18 cellular contexts compared by ENCODE assay signal in the genomic region with DNA sequence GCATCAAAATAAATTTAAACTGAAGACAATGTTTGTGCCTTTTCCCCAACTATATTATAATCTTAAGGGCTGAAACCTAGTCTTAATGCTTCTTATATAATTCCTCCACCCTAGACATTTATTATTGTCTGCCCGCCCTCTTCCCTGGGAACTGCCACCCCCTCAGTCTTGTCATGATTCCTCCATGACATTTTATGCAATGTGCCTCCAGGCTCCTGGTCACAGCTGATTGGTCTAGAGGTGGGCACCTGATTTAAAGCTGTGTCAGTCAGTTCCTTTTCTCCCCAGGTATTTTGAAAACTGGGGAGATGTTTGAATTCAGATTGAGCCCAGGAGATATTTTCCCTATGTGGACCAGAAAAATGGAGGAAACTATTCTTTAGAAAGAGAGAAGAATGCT.
"Had no signal": no experiment of that assay in that cellular context is flagged by ENCODE, and none has a peak within 500 bp of the region (broad histone marks: within the 10 kb centered on the region; RNA-seq: fewer than 3 reads in every experiment).

No MANE protein-coding gene starts in this region.

- DNase-seq: dermis blood vessel endothelial cell; dorsolateral prefrontal cortex; effector CD4-positive, alpha-beta T cell; effector memory CD4-positive, alpha-beta T cell; foreskin keratinocyte; heart right ventricle; hippocampal formation; left cardiac atrium; left lung; left ventricle myocardium superior; lower lobe of right lung; mesenchymal stem cell; mucosa of descending colon; naive B cell had no signal

- H3K4me3 Mint-ChIP-seq: mesothelial cell of epicardium, naive B cell had no signal

- ATAC-seq: foreskin keratinocyte, gastroesophageal sphincter, heart right ventricle, left cardiac atrium, left lung, left ventricle myocardium superior, lower lobe of right lung, mucosa of descending colon had no signal

- H3K27ac ChIP-seq: coronary artery, esophagus muscularis mucosa, foreskin keratinocyte, gastroesophageal sphincter, heart right ventricle, left lung, lower lobe of right lung had no signal

- H3K4me1 Mint-ChIP-seq: mesothelial cell of epicardium had no signal

- H3K36me3 Mint-ChIP-seq: mesothelial cell of epicardium had no signal

- H3K27ac Mint-ChIP-seq: mesothelial cell of epicardium had no signal
